ENCODE assay signal across 1 cellular context in the genomic region with DNA sequence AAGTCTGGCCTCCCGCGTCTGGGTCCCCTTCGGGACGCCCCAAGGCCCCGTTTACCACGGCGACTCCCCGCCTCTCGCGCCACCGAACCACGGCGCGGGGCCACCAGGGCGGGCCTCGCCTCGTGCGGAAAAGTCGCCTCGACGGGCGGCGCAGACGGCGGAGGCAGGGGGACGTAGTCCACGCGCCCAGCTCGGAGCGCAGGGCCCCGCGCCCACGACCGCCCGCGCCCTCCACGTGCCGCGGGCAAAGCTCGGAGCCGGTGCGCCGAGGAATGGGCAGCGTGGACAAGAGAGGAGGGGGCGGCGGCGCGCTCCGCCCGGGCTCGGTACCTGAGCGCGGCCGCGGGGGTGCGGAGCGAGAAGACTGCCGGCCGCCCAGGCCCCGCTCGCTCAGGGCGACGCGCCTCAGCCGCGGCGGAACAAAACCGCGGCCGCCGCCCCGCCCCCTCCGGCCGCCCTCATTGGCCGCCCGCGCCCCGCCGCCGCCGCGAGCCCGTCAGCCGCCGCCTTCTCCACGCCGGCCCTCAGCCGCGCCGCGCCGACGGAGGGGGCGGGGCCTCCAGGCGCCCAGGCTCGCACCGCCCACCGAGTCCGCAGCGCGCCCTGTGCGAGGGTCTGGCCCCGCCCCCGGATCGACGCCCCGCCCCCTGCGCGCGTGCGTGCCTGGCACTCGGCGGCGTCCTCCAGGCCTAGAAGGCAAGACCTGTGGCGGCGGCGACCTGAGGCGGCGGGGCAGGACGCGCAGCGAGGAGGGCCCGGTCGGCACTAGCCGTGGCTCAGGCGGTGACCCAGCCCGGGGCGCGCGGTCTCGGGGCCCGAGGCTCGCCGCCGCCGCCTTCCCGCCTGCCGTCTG.
TF ChIP-seq lines count a peak whose summit lies in the region.

A gene with protein sequence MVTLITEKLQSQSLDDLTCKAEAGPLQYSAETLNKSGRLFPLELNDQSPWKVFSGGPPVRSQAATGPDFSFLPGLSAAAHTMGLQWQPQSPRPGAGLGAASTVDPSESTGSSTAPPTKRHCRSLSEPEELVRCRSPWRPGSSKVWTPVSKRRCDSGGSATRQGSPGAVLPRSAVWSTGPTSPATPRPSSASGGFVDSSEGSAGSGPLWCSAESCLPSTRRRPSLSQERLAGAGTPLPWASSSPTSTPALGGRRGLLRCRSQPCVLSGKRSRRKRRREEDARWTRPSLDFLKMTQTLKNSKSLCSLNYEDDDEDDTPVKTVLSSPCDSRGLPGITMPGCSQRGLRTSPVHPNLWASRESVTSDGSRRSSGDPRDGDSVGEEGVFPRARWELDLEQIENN (minus strand): TSS at position 411 of the 853 bp plus-strand sequence. CDS start 15,572 bp downstream, outside the sequence.

TF ChIP-seq in HepG2, 621 proteins besides CTCF, POLR2A, EP300 and RAD21 (continued from another document and continues in another):
- TF ChIP-seq, protein P1, sequence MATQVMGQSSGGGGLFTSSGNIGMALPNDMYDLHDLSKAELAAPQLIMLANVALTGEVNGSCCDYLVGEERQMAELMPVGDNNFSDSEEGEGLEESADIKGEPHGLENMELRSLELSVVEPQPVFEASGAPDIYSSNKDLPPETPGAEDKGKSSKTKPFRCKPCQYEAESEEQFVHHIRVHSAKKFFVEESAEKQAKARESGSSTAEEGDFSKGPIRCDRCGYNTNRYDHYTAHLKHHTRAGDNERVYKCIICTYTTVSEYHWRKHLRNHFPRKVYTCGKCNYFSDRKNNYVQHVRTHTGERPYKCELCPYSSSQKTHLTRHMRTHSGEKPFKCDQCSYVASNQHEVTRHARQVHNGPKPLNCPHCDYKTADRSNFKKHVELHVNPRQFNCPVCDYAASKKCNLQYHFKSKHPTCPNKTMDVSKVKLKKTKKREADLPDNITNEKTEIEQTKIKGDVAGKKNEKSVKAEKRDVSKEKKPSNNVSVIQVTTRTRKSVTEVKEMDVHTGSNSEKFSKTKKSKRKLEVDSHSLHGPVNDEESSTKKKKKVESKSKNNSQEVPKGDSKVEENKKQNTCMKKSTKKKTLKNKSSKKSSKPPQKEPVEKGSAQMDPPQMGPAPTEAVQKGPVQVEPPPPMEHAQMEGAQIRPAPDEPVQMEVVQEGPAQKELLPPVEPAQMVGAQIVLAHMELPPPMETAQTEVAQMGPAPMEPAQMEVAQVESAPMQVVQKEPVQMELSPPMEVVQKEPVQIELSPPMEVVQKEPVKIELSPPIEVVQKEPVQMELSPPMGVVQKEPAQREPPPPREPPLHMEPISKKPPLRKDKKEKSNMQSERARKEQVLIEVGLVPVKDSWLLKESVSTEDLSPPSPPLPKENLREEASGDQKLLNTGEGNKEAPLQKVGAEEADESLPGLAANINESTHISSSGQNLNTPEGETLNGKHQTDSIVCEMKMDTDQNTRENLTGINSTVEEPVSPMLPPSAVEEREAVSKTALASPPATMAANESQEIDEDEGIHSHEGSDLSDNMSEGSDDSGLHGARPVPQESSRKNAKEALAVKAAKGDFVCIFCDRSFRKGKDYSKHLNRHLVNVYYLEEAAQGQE (IDR thresholded peaks at IDR 0.05; ENCODE audit: borderline replicate concordance in 1 of 2, low read depth in 1 of 2, low read length in 2 of 2), result no peak
- TF ChIP-seq MIER2 (CRISPR knock-in tag; IDR thresholded peaks at IDR 0.05) (no peak), ZFY (CRISPR knock-in tag; IDR thresholded peaks at IDR 0.05) (peak; percentile 56; the same call in 1 of the 2 replicates), SALL2 (CRISPR knock-in tag; IDR thresholded peaks at IDR 0.05) (0 out of 2 replicates have a peak, but pooled peaks have one; percentile 29), ZNF644 (CRISPR knock-in tag; IDR thresholded peaks at IDR 0.05; ENCODE audit: low read depth) (no peak), HNRNPLL (IDR thresholded peaks at IDR 0.05; ENCODE audit: low read depth, low read length, poor library complexity, severe bottlenecking) (peak; percentile 86), HES4 (CRISPR knock-in tag; IDR thresholded peaks at IDR 0.05; ENCODE audit: borderline replicate concordance) (peak; percentile 79; the same call in 1 of the 2 replicates), ZNF382 (CRISPR knock-in tag; IDR thresholded peaks at IDR 0.05; ENCODE audit: borderline replicate concordance) (no peak), BORCS8-MEF2B (CRISPR knock-in tag; IDR thresholded peaks at IDR 0.05) (no peak), ZNF724P (CRISPR knock-in tag; IDR thresholded peaks at IDR 0.05; ENCODE audit: borderline replicate concordance) (no peak; the same call in 1 of the 2 replicates), ZNF205 (CRISPR knock-in tag; IDR thresholded peaks at IDR 0.05) (no peak), GFI1 (CRISPR knock-in tag; IDR thresholded peaks at IDR 0.05; ENCODE audit: borderline replicate concordance) (no peak), SAP130 (CRISPR knock-in tag; IDR thresholded peaks at IDR 0.05; ENCODE audit: low read depth) (0 out of 2 replicates have a peak, but pooled peaks have one; percentile 15), SALL1 (CRISPR knock-in tag; IDR thresholded peaks at IDR 0.05) (peak; percentile 65), ZNF468 (CRISPR knock-in tag; IDR thresholded peaks at IDR 0.05) (0 out of 2 replicates have a peak, but pooled peaks have one; percentile 48), ZMYM2 (CRISPR knock-in tag; IDR thresholded peaks at IDR 0.05) (no peak), PRPF4 (IDR thresholded peaks at IDR 0.05; ENCODE audit: low read depth, low read length, poor library complexity, severe bottlenecking) (no peak), DPF2 (CRISPR knock-in tag; IDR thresholded peaks at IDR 0.05; ENCODE audit: borderline replicate concordance, low read depth) (no peak), HDAC1 (CRISPR knock-in tag; IDR thresholded peaks at IDR 0.05) (0 out of 2 replicates have a peak, but pooled peaks have one; percentile 36)
- TF ChIP-seq, protein P2, sequence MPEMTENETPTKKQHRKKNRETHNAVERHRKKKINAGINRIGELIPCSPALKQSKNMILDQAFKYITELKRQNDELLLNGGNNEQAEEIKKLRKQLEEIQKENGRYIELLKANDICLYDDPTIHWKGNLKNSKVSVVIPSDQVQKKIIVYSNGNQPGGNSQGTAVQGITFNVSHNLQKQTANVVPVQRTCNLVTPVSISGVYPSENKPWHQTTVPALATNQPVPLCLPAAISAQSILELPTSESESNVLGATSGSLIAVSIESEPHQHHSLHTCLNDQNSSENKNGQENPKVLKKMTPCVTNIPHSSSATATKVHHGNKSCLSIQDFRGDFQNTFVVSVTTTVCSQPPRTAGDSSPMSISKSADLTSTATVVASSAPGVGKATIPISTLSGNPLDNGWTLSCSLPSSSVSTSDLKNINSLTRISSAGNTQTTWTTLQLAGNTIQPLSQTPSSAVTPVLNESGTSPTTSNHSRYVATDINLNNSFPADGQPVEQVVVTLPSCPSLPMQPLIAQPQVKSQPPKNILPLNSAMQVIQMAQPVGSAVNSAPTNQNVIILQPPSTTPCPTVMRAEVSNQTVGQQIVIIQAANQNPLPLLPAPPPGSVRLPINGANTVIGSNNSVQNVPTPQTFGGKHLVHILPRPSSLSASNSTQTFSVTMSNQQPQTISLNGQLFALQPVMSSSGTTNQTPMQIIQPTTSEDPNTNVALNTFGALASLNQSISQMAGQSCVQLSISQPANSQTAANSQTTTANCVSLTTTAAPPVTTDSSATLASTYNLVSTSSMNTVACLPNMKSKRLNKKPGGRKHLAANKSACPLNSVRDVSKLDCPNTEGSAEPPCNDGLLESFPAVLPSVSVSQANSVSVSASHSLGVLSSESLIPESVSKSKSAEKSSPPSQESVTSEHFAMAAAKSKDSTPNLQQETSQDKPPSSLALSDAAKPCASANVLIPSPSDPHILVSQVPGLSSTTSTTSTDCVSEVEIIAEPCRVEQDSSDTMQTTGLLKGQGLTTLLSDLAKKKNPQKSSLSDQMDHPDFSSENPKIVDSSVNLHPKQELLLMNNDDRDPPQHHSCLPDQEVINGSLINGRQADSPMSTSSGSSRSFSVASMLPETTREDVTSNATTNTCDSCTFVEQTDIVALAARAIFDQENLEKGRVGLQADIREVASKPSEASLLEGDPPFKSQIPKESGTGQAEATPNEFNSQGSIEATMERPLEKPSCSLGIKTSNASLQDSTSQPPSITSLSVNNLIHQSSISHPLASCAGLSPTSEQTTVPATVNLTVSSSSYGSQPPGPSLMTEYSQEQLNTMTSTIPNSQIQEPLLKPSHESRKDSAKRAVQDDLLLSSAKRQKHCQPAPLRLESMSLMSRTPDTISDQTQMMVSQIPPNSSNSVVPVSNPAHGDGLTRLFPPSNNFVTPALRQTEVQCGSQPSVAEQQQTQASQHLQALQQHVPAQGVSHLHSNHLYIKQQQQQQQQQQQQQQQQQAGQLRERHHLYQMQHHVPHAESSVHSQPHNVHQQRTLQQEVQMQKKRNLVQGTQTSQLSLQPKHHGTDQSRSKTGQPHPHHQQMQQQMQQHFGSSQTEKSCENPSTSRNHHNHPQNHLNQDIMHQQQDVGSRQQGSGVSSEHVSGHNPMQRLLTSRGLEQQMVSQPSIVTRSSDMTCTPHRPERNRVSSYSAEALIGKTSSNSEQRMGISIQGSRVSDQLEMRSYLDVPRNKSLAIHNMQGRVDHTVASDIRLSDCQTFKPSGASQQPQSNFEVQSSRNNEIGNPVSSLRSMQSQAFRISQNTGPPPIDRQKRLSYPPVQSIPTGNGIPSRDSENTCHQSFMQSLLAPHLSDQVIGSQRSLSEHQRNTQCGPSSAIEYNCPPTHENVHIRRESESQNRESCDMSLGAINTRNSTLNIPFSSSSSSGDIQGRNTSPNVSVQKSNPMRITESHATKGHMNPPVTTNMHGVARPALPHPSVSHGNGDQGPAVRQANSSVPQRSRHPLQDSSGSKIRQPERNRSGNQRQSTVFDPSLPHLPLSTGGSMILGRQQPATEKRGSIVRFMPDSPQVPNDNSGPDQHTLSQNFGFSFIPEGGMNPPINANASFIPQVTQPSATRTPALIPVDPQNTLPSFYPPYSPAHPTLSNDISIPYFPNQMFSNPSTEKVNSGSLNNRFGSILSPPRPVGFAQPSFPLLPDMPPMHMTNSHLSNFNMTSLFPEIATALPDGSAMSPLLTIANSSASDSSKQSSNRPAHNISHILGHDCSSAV (CRISPR knock-in tag; IDR thresholded peaks at IDR 0.05; ENCODE audit: borderline replicate concordance), result no peak
- TF ChIP-seq, protein P3, sequence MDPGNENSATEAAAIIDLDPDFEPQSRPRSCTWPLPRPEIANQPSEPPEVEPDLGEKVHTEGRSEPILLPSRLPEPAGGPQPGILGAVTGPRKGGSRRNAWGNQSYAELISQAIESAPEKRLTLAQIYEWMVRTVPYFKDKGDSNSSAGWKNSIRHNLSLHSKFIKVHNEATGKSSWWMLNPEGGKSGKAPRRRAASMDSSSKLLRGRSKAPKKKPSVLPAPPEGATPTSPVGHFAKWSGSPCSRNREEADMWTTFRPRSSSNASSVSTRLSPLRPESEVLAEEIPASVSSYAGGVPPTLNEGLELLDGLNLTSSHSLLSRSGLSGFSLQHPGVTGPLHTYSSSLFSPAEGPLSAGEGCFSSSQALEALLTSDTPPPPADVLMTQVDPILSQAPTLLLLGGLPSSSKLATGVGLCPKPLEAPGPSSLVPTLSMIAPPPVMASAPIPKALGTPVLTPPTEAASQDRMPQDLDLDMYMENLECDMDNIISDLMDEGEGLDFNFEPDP (CRISPR knock-in tag; conservative IDR thresholded peaks at IDR 0.05), result 0 out of 2 replicates have a peak, but pooled peaks have one; percentile 83
- TF ChIP-seq, protein P4, sequence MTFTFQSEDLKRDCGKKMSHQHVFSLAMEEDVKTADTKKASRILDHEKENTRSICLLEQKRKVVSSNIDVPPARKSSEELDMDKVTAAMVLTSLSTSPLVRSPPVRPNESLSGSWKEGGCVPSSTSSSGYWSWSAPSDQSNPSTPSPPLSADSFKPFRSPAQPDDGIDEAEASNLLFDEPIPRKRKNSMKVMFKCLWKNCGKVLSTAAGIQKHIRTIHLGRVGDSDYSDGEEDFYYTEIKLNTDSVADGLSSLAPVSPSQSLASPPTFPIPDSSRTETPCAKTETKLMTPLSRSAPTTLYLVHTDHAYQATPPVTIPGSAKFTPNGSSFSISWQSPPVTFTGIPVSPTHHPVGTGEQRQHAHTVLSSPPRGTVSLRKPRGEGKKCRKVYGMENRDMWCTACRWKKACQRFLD (CRISPR knock-in tag; IDR thresholded peaks at IDR 0.05; ENCODE audit: borderline replicate concordance), result no peak
- TF ChIP-seq, protein P5, sequence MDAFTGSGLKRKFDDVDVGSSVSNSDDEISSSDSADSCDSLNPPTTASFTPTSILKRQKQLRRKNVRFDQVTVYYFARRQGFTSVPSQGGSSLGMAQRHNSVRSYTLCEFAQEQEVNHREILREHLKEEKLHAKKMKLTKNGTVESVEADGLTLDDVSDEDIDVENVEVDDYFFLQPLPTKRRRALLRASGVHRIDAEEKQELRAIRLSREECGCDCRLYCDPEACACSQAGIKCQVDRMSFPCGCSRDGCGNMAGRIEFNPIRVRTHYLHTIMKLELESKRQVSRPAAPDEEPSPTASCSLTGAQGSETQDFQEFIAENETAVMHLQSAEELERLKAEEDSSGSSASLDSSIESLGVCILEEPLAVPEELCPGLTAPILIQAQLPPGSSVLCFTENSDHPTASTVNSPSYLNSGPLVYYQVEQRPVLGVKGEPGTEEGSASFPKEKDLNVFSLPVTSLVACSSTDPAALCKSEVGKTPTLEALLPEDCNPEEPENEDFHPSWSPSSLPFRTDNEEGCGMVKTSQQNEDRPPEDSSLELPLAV (CRISPR knock-in tag; conservative IDR thresholded peaks at IDR 0.05; ENCODE audit: low read depth), result no peak
- TF ChIP-seq, protein P6, sequence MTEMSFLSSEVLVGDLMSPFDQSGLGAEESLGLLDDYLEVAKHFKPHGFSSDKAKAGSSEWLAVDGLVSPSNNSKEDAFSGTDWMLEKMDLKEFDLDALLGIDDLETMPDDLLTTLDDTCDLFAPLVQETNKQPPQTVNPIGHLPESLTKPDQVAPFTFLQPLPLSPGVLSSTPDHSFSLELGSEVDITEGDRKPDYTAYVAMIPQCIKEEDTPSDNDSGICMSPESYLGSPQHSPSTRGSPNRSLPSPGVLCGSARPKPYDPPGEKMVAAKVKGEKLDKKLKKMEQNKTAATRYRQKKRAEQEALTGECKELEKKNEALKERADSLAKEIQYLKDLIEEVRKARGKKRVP (CRISPR knock-in tag; IDR thresholded peaks at IDR 0.05), result no peak
